29 cellular contexts compared by ENCODE assay signal in genomic region chr17:36030949-36031348, GRCh38. TPM values are rescaled to one million over a fixed set of nuclear protein-coding genes. Genes with fewer than 3 reads are reported as not detected.
"Had no signal": no experiment of that assay in that cellular context is flagged by ENCODE, and none has a peak within 500 bp of the region (broad histone marks: within the 10 kb centered on the region; RNA-seq: fewer than 3 reads in every experiment).

No MANE protein-coding gene starts in this region.

- H3K9me3 Mint-ChIP-seq: activated T-cell treated with anti-CD3 and anti-CD28 coated beads, Interleukin-2, amount 50 U/mL, for 24 hours; activated T-helper 2 cell treated with anti-CD3 and anti-CD28 coated beads, Interferon-gamma antibody, Interleukin-2, Interleukin-4, amounts not matched to agents 10 μg/mL and 5 μg/mL and 100 μg/mL, durations not matched to agents 14 hours and 24 hours and 36 hours; central memory CD8-positive, alpha-beta T cell; memory B cell; T-helper 2 cell treated with Interferon-gamma antibody and Interleukin-4, amounts not matched to agents 5 μg/mL and 100 μg/mL, for 36 hours had no signal

- H3K27ac Mint-ChIP-seq: activated CD8-positive, alpha-beta T cell treated with anti-CD3 and anti-CD28 coated beads, Interleukin-2, amount 10 ng/mL, durations not matched to agents 7 days and 5 days; activated naive CD8-positive, alpha-beta T cell; activated T-cell treated with anti-CD3 and anti-CD28 coated beads, Interleukin-2, amount 50 U/mL, for 24 hours; activated T-helper 2 cell treated with anti-CD3 and anti-CD28 coated beads, Interferon-gamma antibody, Interleukin-2, Interleukin-4, amounts not matched to agents 10 μg/mL and 5 μg/mL and 100 μg/mL, durations not matched to agents 14 hours and 24 hours and 36 hours; memory B cell; T-helper 2 cell treated with Interferon-gamma antibody and Interleukin-4, amounts not matched to agents 5 μg/mL and 100 μg/mL, for 36 hours had no signal

- H3K9me3 ChIP-seq: adrenal gland, ascending aorta, esophagus squamous epithelium, gastroesophageal sphincter, spleen, thoracic aorta, upper lobe of left lung had no signal

- H3K27me3 Mint-ChIP-seq: central memory CD8-positive, alpha-beta T cell had no signal

- H3K36me3 ChIP-seq: adrenal gland, ascending aorta, esophagus squamous epithelium, gastroesophageal sphincter, spleen, thoracic aorta, upper lobe of left lung had no signal

- H3K4me3 Mint-ChIP-seq: activated CD8-positive, alpha-beta T cell treated with anti-CD3 and anti-CD28 coated beads, Interleukin-2, amount 10 ng/mL, durations not matched to agents 7 days and 5 days; activated naive CD8-positive, alpha-beta T cell; activated T-cell treated with anti-CD3 and anti-CD28 coated beads, Interleukin-2, amount 50 U/mL, for 24 hours; central memory CD8-positive, alpha-beta T cell; memory B cell; naive B cell; T-helper 2 cell treated with Interferon-gamma antibody and Interleukin-4, amounts not matched to agents 5 μg/mL and 100 μg/mL, for 36 hours had no signal

- H3K4me1 ChIP-seq: adrenal gland, ascending aorta, esophagus squamous epithelium, gastroesophageal sphincter, upper lobe of left lung had no signal

- H3K27me3 ChIP-seq: adrenal gland, ascending aorta, upper lobe of left lung had no signal

- H3K4me1 Mint-ChIP-seq: central memory CD8-positive, alpha-beta T cell had no signal

- H3K36me3 Mint-ChIP-seq: activated naive CD8-positive, alpha-beta T cell; memory B cell; naive B cell had no signal

- H3K4me3 ChIP-seq: adrenal gland, ascending aorta, esophagus squamous epithelium, gastroesophageal sphincter, spleen, thoracic aorta, upper lobe of left lung had no signal

- DNase-seq: activated CD4-positive, alpha-beta T cell treated with anti-CD3 and anti-CD28 coated beads for 1 hour; activated CD4-positive, alpha-beta T cell treated with anti-CD3 and anti-CD28 coated beads, Interleukin-2, amount 50 U/mL, for 1 hour; activated CD8-positive, alpha-beta memory T cell treated with anti-CD3 and anti-CD28 coated beads, Interleukin-2, amount 50 U/mL, for 4 hours; activated CD8-positive, alpha-beta T cell treated with anti-CD3 and anti-CD28 coated beads, Interleukin-2, amount 10 ng/mL, durations not matched to agents 7 days and 5 days; activated naive CD4-positive, alpha-beta T cell; activated T-cell treated with anti-CD3 and anti-CD28 coated beads, Interleukin-2, amount 50 U/mL, for 24 hours; adrenal gland; esophagus squamous epithelium; head of caudate nucleus; hypothalamus; left ventricle myocardium superior; naive B cell; retina; spleen; stimulated activated CD4-positive, alpha-beta T cell treated with anti-CD3 and anti-CD28 coated beads, Interleukin-4, amount 100 ng/mL, for 1 hour; stimulated activated naive CD4-positive, alpha-beta T cell; upper lobe of left lung had no signal

- H3K27ac ChIP-seq: adrenal gland, ascending aorta, esophagus squamous epithelium, gastroesophageal sphincter, spleen, thoracic aorta, upper lobe of left lung had no signal

RNA-seq across cellular contexts. Expression of gene CCL23, which starts 13.2 kb away (rescaled TPM):
- total RNA-seq: activated CD8-positive, alpha-beta T cell treated with anti-CD3 and anti-CD28 coated beads, Interleukin-2, amount 10 ng/mL, durations not matched to agents 7 days and 5 days; activated T-helper 2 cell treated with anti-CD3 and anti-CD28 coated beads, Interferon-gamma antibody, Interleukin-2, Interleukin-4, amounts not matched to agents 10 μg/mL and 5 μg/mL and 100 μg/mL, durations not matched to agents 14 hours and 24 hours and 36 hours; left ventricle myocardium superior; mononuclear cell; osteoblast; thoracic aorta had no signal
- polyA plus RNA-seq: neural cell had no signal

RNA-seq across cellular contexts. Expression of gene CCL15, which starts 29.6 kb away (rescaled TPM):
- total RNA-seq: activated CD8-positive, alpha-beta T cell treated with anti-CD3 and anti-CD28 coated beads, Interleukin-2, amount 10 ng/mL, durations not matched to agents 7 days and 5 days; activated T-helper 2 cell treated with anti-CD3 and anti-CD28 coated beads, Interferon-gamma antibody, Interleukin-2, Interleukin-4, amounts not matched to agents 10 μg/mL and 5 μg/mL and 100 μg/mL, durations not matched to agents 14 hours and 24 hours and 36 hours; ascending aorta; esophagus squamous epithelium; gastroesophageal sphincter; left ventricle myocardium superior; mononuclear cell; osteoblast; posterior vena cava; spleen; thoracic aorta had no signal
- polyA plus RNA-seq: neural cell had no signal

RNA-seq across cellular contexts. Expression of gene CCL18, which starts 33.1 kb away (rescaled TPM):
- total RNA-seq: activated CD8-positive, alpha-beta T cell treated with anti-CD3 and anti-CD28 coated beads, Interleukin-2, amount 10 ng/mL, durations not matched to agents 7 days and 5 days; activated T-helper 2 cell treated with anti-CD3 and anti-CD28 coated beads, Interferon-gamma antibody, Interleukin-2, Interleukin-4, amounts not matched to agents 10 μg/mL and 5 μg/mL and 100 μg/mL, durations not matched to agents 14 hours and 24 hours and 36 hours; ascending aorta had no signal
- polyA plus RNA-seq: neural cell had no signal

RNA-seq across cellular contexts. Expression of gene CCL14, which starts 44.4 kb away (rescaled TPM):
- total RNA-seq: activated CD8-positive, alpha-beta T cell treated with anti-CD3 and anti-CD28 coated beads, Interleukin-2, amount 10 ng/mL, durations not matched to agents 7 days and 5 days; activated T-helper 2 cell treated with anti-CD3 and anti-CD28 coated beads, Interferon-gamma antibody, Interleukin-2, Interleukin-4, amounts not matched to agents 10 μg/mL and 5 μg/mL and 100 μg/mL, durations not matched to agents 14 hours and 24 hours and 36 hours; mononuclear cell; osteoblast had no signal
- polyA plus RNA-seq: neural cell had no signal

RNA-seq across cellular contexts. Expression of gene CCL16, which starts 49.7 kb away (rescaled TPM):
- total RNA-seq: activated CD8-positive, alpha-beta T cell treated with anti-CD3 and anti-CD28 coated beads, Interleukin-2, amount 10 ng/mL, durations not matched to agents 7 days and 5 days; activated T-helper 2 cell treated with anti-CD3 and anti-CD28 coated beads, Interferon-gamma antibody, Interleukin-2, Interleukin-4, amounts not matched to agents 10 μg/mL and 5 μg/mL and 100 μg/mL, durations not matched to agents 14 hours and 24 hours and 36 hours; ascending aorta; gastroesophageal sphincter; left ventricle myocardium superior; mononuclear cell; osteoblast; thoracic aorta had no signal
- polyA plus RNA-seq: neural cell had no signal
